Comparison of ENCODE assay signal across 12 cellular contexts in genomic region chr10:109892885-109893284, GRCh38. TPM values are rescaled to one million over a fixed set of nuclear protein-coding genes. Genes with fewer than 3 reads are reported as not detected.
DNase-seq lines count a peak whose midpoint lies in the region; ATAC-seq and TF ChIP-seq lines count a peak whose summit lies in the region.
"Had no signal": no experiment of that assay in that cellular context is flagged by ENCODE, and none has a peak within 500 bp of the region (broad histone marks: within the 10 kb centered on the region; RNA-seq: fewer than 3 reads in every experiment).

No MANE protein-coding gene starts in this region.

- no peaks in the 10 kb centered on the region for H3K27me3 Mint-ChIP-seq in brain

- H3K9me3 ChIP-seq in right atrium auricular region: no peaks in the 10 kb centered on the region
- H3K9me3 ChIP-seq in vagina: no peaks in the 10 kb centered on the region
- H3K9me3 ChIP-seq in BE2C: no peaks in the 10 kb centered on the region
- H3K9me3 ChIP-seq: BLaER1 treated with 17β-estradiol and CSF1 and Interleukin-3, amounts not matched to agents 10 nM and 100 nM; Peyer's patch had no signal

- intact Hi-C loops in left cardiac atrium (cut with DNase I) (loop anchor here in 1 of 2 donors (10.0 kb wide), 1 partner anchor 112 kb away; the partner anchor contains the start of gene ADD3), lower leg skin (cut with DNase I; ENCODE audit: low total_unique reads) (no loop called here), vagina (cut with DNase I) (loop anchor here (10.0 kb wide), 1 partner anchor 112 kb away; the partner anchor contains the start of gene ADD3)

- ATAC-seq in left cardiac atrium (no peak), HG02763 (IDR thresholded peaks at IDR 0.05; ENCODE audit: unreplicated experiment) (no peak), HG02970 (IDR thresholded peaks at IDR 0.05; ENCODE audit: low FRiP score, unreplicated experiment) (no peak)

- peak overlapping the region in 2 of 5 experiments; percentile 28 to 71 for H3K4me3 Mint-ChIP-seq in brain

- H3K36me3 ChIP-seq in right atrium auricular region: peaks cover 19% of the 10 kb centered on the region
- peaks cover 0 to 22% of the 10 kb centered on the region in 2 donors for H3K36me3 ChIP-seq in vagina
- H3K36me3 ChIP-seq in BE2C: peaks cover 9% of the 10 kb centered on the region

- H3K27ac ChIP-seq in right atrium auricular region: peak overlapping the region; percentile 74 to 84
- peak overlapping the region; percentile 72 for H3K27ac ChIP-seq in vagina
- H3K27ac ChIP-seq: parathyroid adenoma had no signal

- H3K27me3 ChIP-seq in right atrium auricular region: no peaks in the 10 kb centered on the region
- H3K27me3 ChIP-seq in vagina: no peaks in the 10 kb centered on the region
- H3K27me3 ChIP-seq in BE2C: no peaks in the 10 kb centered on the region
- H3K27me3 ChIP-seq: BLaER1 treated with 17β-estradiol and CSF1 and Interleukin-3, amounts not matched to agents 10 nM and 100 nM; Peyer's patch had no signal

- peaks cover 54% of the 10 kb centered on the region for H3K36me3 Mint-ChIP-seq in brain

- H3K4me1 Mint-ChIP-seq in brain: peaks cover 61% of the 10 kb centered on the region

- H3K27ac Mint-ChIP-seq in brain: peak overlapping the region; percentile 42 to 98 (median 94)

- no peak for TF ChIP-seq POLR2A in lower leg skin (IDR thresholded peaks at IDR 0.05)
- TF ChIP-seq POLR2A in vagina (IDR thresholded peaks at IDR 0.05): no peak

- WGBS in lower leg skin, 2 donors: 36 to 54% methylated on average over 9 of the region's 9 CpGs

- DNase-seq in right atrium auricular region (ENCODE audit: low spot score) (no peak), left cardiac atrium (no peak), lower leg skin (ENCODE audit: low spot score in 2 of 2) (peak; percentile 86 to 93), vagina (ENCODE audit: extremely low spot score in 2 of 2) (no peak), BE2C (no peak)
- DNase-seq: stimulated activated naive CD4-positive, alpha-beta T cell had no signal

- no peak for TF ChIP-seq CTCF in right atrium auricular region (IDR thresholded peaks at IDR 0.05)
- no peak for TF ChIP-seq CTCF in brain (conservative IDR thresholded peaks at IDR 0.05)
- TF ChIP-seq CTCF in lower leg skin (IDR thresholded peaks at IDR 0.05): no peak
- no peak for TF ChIP-seq CTCF in vagina (IDR thresholded peaks at IDR 0.05)
- TF ChIP-seq CTCF in BE2C (IDR thresholded peaks at IDR 0.05; ENCODE audit: low read depth, low read length): no peak

- H3K4me1 ChIP-seq in right atrium auricular region (peaks cover 0 to 78% of the 10 kb centered on the region in 2 donors), vagina (peaks cover 56% of the 10 kb centered on the region), BE2C (peaks cover 8% of the 10 kb centered on the region)

- H3K9me3 Mint-ChIP-seq in brain: peaks cover 0 to 11% (median under 1%) of the 10 kb centered on the region in 5 experiments

- H3K4me3 ChIP-seq in right atrium auricular region (no peak overlapping the region), lower leg skin (ENCODE audit: low read depth, poor library complexity, severe bottlenecking) (no peak overlapping the region), vagina (no peak overlapping the region), BE2C (ENCODE audit: low read depth, low read length) (no peak overlapping the region)
- H3K4me3 ChIP-seq: BLaER1 treated with 17β-estradiol and CSF1 and Interleukin-3, amounts not matched to agents 10 nM and 100 nM; Peyer's patch had no signal

RNA-seq across cellular contexts. Expression of gene XPNPEP1, which starts 30.4 kb away (rescaled TPM):
- total RNA-seq in right atrium auricular region: 10 to 100 TPM; 41.2 to 45.2 TPM
- 10 to 100 TPM; 36.3 to 40.7 TPM for total RNA-seq in left cardiac atrium
- polyA plus RNA-seq in brain (ENCODE audit: insufficient read depth, low read depth, low replicate concordance): 43.1 TPM
- 100 to 1,000 TPM in 2 of 4 donors, 10 to 100 TPM in 2; 77.5 to 109 (median 100) TPM for total RNA-seq in lower leg skin
- total RNA-seq in vagina: 90.4 TPM
- 121 TPM for polyA plus RNA-seq in BE2C (2012; ENCODE audit: insufficient read depth, insufficient read length, low read depth)

Comparison
In these comparisons a context has a peak if more than half of its experiments do, and no peak if none do; other contexts are left out.
1. DNase-seq: peak in lower leg skin (2 of 2); none in right atrium auricular region (single experiment), left cardiac atrium (single experiment), vagina (0 of 2) and BE2C (single experiment).